In genomic region chr3:144820726-144821125, GRCh38 we compare ENCODE assay signal across 10 cellular contexts.
"Had no signal": no experiment of that assay in that cellular context is flagged by ENCODE, and none has a peak within 500 bp of the region (broad histone marks: within the 10 kb centered on the region; RNA-seq: fewer than 3 reads in every experiment).

No MANE protein-coding gene starts in this region.

- H3K9me3 ChIP-seq: HAP-1 had no signal

- FAIRE-seq: HTR-8/SVneo, K562 had no signal

- H3K4me3 ChIP-seq: GM23248, HAP-1, K562 had no signal

- DNase-seq: GM23248, GOT3, H7, HFFc6, IMR-90, KG1 had no signal

- H3K27ac ChIP-seq: GM23248 had no signal

- H3K36me3 ChIP-seq: HAP-1 had no signal

- ATAC-seq: HCT116, K562 had no signal
